Comparison of ENCODE assay signal across 8 cellular contexts in genomic region chr11:33065445-33066178, GRCh38. TPM values are rescaled to one million over a fixed set of nuclear protein-coding genes. Genes with fewer than 3 reads are reported as not detected.
A peak's percentile ranks its signal among the peaks of the same experiment; 100 is the strongest.
DNase-seq lines count a peak whose midpoint lies in the region; ATAC-seq and TF ChIP-seq lines count a peak whose summit lies in the region.

No MANE protein-coding gene starts in this region.

- H3K4me1 ChIP-seq in A673 (ENCODE audit: insufficient read depth, low read length, poor library complexity, severe bottlenecking) (peaks cover 30% of the 10 kb centered on the region), Panc1 (ENCODE audit: control insufficient read depth, insufficient read depth, low read length) (no peaks in the 10 kb centered on the region)

- peaks cover 6% of the 10 kb centered on the region for H3K36me3 Mint-ChIP-seq in neural crest cell (ENCODE audit: low read depth)

- no TSS peak for BruUV-seq in A673 (replicated peaks; lab: Mats Ljungman, UMichigan)
- no TSS peak for BruUV-seq in Panc1 (replicated peaks; lab: Mats Ljungman, UMichigan)

- intact Hi-C loops in A673 (cut with micrococcal nuclease; ENCODE audit: unreplicated experiment): loop anchor here (1.0 to 5.0 kb wide), 5 partner anchors 105 to 317 kb away; partner anchors contain the start of gene QSER1
- intact Hi-C loops in Panc1 (cut with micrococcal nuclease; ENCODE audit: unreplicated experiment): loop anchor here (5.0 to 10.0 kb wide), 2 partner anchors 103 to 261 kb away; no protein-coding TSS in a partner anchor

- H3K27ac ChIP-seq in A673 (ENCODE audit: low read depth, low read length, poor library complexity, severe bottlenecking) (no peak overlapping the region), Panc1 (ENCODE audit: low read length) (no peak overlapping the region)

- H3K9me3 Mint-ChIP-seq in neural crest cell: no peaks in the 10 kb centered on the region
- no peaks in the 10 kb centered on the region for H3K9me3 Mint-ChIP-seq in stimulated activated naive CD8-positive, alpha-beta T cell treated with anti-CD3 and anti-CD28 coated beads, Interleukin-15, amount 100 ng/mL, for 72 hours

- CTCF ChIA-PET in A673 (lab: Charles Lee): interaction anchor here (0.5 to 2.5 kb wide), 14 partner anchors 11 to 316 kb away, joined by 3 to 16 read pairs (median 4); no protein-coding TSS in a partner anchor
- CTCF ChIA-PET in Panc1 (lab: Charles Lee): interaction anchor here (0.6 to 0.9 kb wide), 4 partner anchors 13 to 701 kb away, joined by 3 to 5 read pairs (median 3); no protein-coding TSS in a partner anchor

- H3K36me3 ChIP-seq in A673 (ENCODE audit: insufficient read depth, low read length, poor library complexity, severe bottlenecking) (peaks cover 7% of the 10 kb centered on the region), Panc1 (ENCODE audit: control insufficient read depth, insufficient read depth, low read length) (no peaks in the 10 kb centered on the region)

- H3K4me3 Mint-ChIP-seq in neural crest cell: no peak overlapping the region
- no peak overlapping the region for H3K4me3 Mint-ChIP-seq in stimulated activated naive CD8-positive, alpha-beta T cell treated with anti-CD3 and anti-CD28 coated beads, Interleukin-15, amount 100 ng/mL, for 72 hours

- peaks cover 29% of the 10 kb centered on the region for H3K4me1 Mint-ChIP-seq in neural crest cell
- H3K4me1 Mint-ChIP-seq in stimulated activated naive CD8-positive, alpha-beta T cell treated with anti-CD3 and anti-CD28 coated beads, Interleukin-15, amount 100 ng/mL, for 72 hours: peaks cover 49% of the 10 kb centered on the region

- TF ChIP-seq CTCF in A673 (conservative IDR thresholded peaks at IDR 0.05; ENCODE audit: low read depth, low read length) (peak; percentile 100), Panc1 (IDR thresholded peaks at IDR 0.05) (peak; percentile 97), neural crest cell (conservative IDR thresholded peaks at IDR 0.05) (peak; percentile 88)

- no peak overlapping the region for H3K27ac Mint-ChIP-seq in neural crest cell (ENCODE audit: unreplicated experiment)
- no peak overlapping the region for H3K27ac Mint-ChIP-seq in stimulated activated naive CD8-positive, alpha-beta T cell treated with anti-CD3 and anti-CD28 coated beads, Interleukin-15, amount 100 ng/mL, for 72 hours

- peak; percentile 95 for DNase-seq in A673 (ENCODE audit: low spot score)
- peak; percentile 69 for DNase-seq in HT1080 (ENCODE audit: low read depth)
- DNase-seq in Panc1 (ENCODE audit: low read depth, low spot score): peak; percentile 12
- peak; percentile 76 to 84 for DNase-seq in activated T-cell treated with anti-CD3 and anti-CD28 coated beads, Interleukin-2, amount 50 U/mL, for 48 hours
- peak; percentile 57 for DNase-seq in fibroblast of peridontal ligament (ENCODE audit: extremely low read depth)
- DNase-seq in neural crest cell (ENCODE audit: low read depth, low spot score): peak; percentile 59
- peak; percentile 69 to 78 for DNase-seq in stimulated activated naive CD8-positive, alpha-beta T cell treated with anti-CD3 and anti-CD28 coated beads, Interleukin-15, amount 100 ng/mL, for 72 hours

- no peaks in the 10 kb centered on the region for H3K27me3 Mint-ChIP-seq in neural crest cell (ENCODE audit: low read depth)
- no peaks in the 10 kb centered on the region for H3K27me3 Mint-ChIP-seq in stimulated activated naive CD8-positive, alpha-beta T cell treated with anti-CD3 and anti-CD28 coated beads, Interleukin-15, amount 100 ng/mL, for 72 hours

- in situ Hi-C loops in Panc1 (cut with HindIII; ENCODE audit: low pct_unique_long_range_greater_than_20kb, low sequenced_read_pairs): no loop called here

- POLR2A ChIA-PET in A673 (lab: Charles Lee; ENCODE audit: low non-redundant PET): no interaction called here
- POLR2A ChIA-PET in Panc1 (lab: Charles Lee): interaction anchor here (0.6 to 0.8 kb wide), 2 partner anchors 40 to 171 kb away, joined by 3 read pairs; no protein-coding TSS in a partner anchor

- ATAC-seq in GM18907 (IDR thresholded peaks at IDR 0.05; ENCODE audit: unreplicated experiment) (peak; percentile 64), Panc1 (peak; percentile 94)
- peak; percentile 84 for ATAC-seq in stimulated activated naive CD8-positive, alpha-beta T cell treated with anti-CD3 and anti-CD28 coated beads, Interleukin-15, amount 100 ng/mL, for 72 hours

- no peaks in the 10 kb centered on the region for H3K27me3 ChIP-seq in A673 (replicated peaks; ENCODE audit: insufficient read depth, low read depth, low read length, poor library complexity)
- H3K27me3 ChIP-seq in Panc1 (ENCODE audit: control insufficient read depth, insufficient read depth, low read length): no peaks in the 10 kb centered on the region

- H3K9me3 ChIP-seq in A673 (ENCODE audit: low read depth, low read length, poor library complexity, severe bottlenecking) (no peaks in the 10 kb centered on the region), Panc1 (ENCODE audit: control insufficient read depth, insufficient read depth, low read depth, low read length) (no peaks in the 10 kb centered on the region)

- no peak overlapping the region for H3K4me3 ChIP-seq in A673 (ENCODE audit: low read depth, low read length, poor library complexity, severe bottlenecking)
- H3K4me3 ChIP-seq in Panc1 (ENCODE audit: low read depth in 2 of 2, low read length in 2 of 2): no peak overlapping the region

RNA-seq across cellular contexts. Expression of gene TCP11L1, which starts 26.2 kb away (rescaled TPM):
- total RNA-seq in A673 (2021) (43.7 and 44.5 TPM in 2 replicates), Panc1 (2021; ENCODE audit: unreplicated experiment) (23.9 TPM), neural crest cell (24.0 and 25.0 TPM in 2 replicates)
- total RNA-seq in HT1080 (2014; rRNA removed; shearing (Covaris generic)): 16.4 and 17.2 TPM in 2 replicates
- polyA plus RNA-seq in HT1080 (2015; cell fraction: cytosol; rRNA removed): 16.2 and 21.4 TPM in 2 replicates
- 21.5 and 26.1 TPM in 2 replicates for polyA plus RNA-seq in HT1080 (2015; cell fraction: nucleus; rRNA removed)
- polyA plus RNA-seq in Panc1 (2012; ENCODE audit: insufficient read length): 11.7 TPM

RNA-seq across cellular contexts. Expression of gene DEPDC7, which starts 49.9 kb away (rescaled TPM):
- total RNA-seq in A673 (2021) (11.4 and 12.4 TPM in 2 replicates), Panc1 (2021; ENCODE audit: unreplicated experiment) (7.5 TPM), neural crest cell (3.9 and 4.2 TPM in 2 replicates)
- 1.6 and 2.6 TPM in 2 replicates for total RNA-seq in HT1080 (2014; rRNA removed; shearing (Covaris generic))
- 1.3 and 1.7 TPM in 2 replicates for polyA plus RNA-seq in HT1080 (2015; cell fraction: cytosol; rRNA removed)
- 3.5 and 6.0 TPM in 2 replicates for polyA plus RNA-seq in HT1080 (2015; cell fraction: nucleus; rRNA removed)
- polyA plus RNA-seq in Panc1 (2012; ENCODE audit: insufficient read length): 3.6 TPM

Comparison
In these comparisons a context has a peak if more than half of its experiments do, and no peak if none do; other contexts are left out.
1. DNase-seq: peak in every context shown above with its lines; median percentile 95 in A673; 80 in activated T-cell treated with anti-CD3 and anti-CD28 coated beads, Interleukin-2, amount 50 U/mL, for 48 hours; 74 in stimulated activated naive CD8-positive, alpha-beta T cell treated with anti-CD3 and anti-CD28 coated beads, Interleukin-15, amount 100 ng/mL, for 72 hours; 69 in HT1080; 59 in neural crest cell; 57 in fibroblast of peridontal ligament; 12 in Panc1.